In genomic region chr3:195955416-195955841, GRCh38 we compare ENCODE assay signal across 8 cellular contexts. TPM values are rescaled to one million over a fixed set of nuclear protein-coding genes. Genes with fewer than 3 reads are reported as not detected.
DNase-seq lines count a peak whose midpoint lies in the region; ATAC-seq and TF ChIP-seq lines count a peak whose summit lies in the region.
"Not testable (repeated sequence)": the region's sequence is repeated elsewhere in the genome, so short reads cannot be mapped to it uniquely, and the experiment has no call there.

No MANE protein-coding gene starts in this region.

- H3K4me3 Mint-ChIP-seq in progenitor cell of endocrine pancreas (ENCODE audit: low read depth) = peak overlapping the region; percentile 69

- H3K27ac ChIP-seq in A673 (ENCODE audit: low read depth, low read length, poor library complexity, severe bottlenecking); HUES48 (ENCODE audit: low read depth, low read length); left lung: not testable (repeated sequence)

- H3K4me3 ChIP-seq in A673 (ENCODE audit: low read depth, low read length, poor library complexity, severe bottlenecking) = peak overlapping the region; percentile 23
- peak overlapping the region; percentile 51; the same call in 1 of the 2 replicates for H3K4me3 ChIP-seq in HUES48 (ENCODE audit: low read depth, low read length)
- H3K4me3 ChIP-seq in epithelial cell of esophagus (ENCODE audit: low read length) = peak overlapping the region; percentile 33
- not testable (repeated sequence) for H3K4me3 ChIP-seq in left lung

- not testable (repeated sequence) for H3K9me3 ChIP-seq in A673 (ENCODE audit: low read depth, low read length, poor library complexity, severe bottlenecking); HUES48 (ENCODE audit: control insufficient read depth, insufficient read depth, low read length); left lung

- not testable (repeated sequence) for H3K36me3 ChIP-seq in A673 (ENCODE audit: insufficient read depth, low read length, poor library complexity, severe bottlenecking)
- H3K36me3 ChIP-seq in HUES48 (ENCODE audit: control insufficient read depth, insufficient read depth, low read length) (peaks cover 11% of the 10 kb centered on the region; the same call in 1 of the 2 replicates), left lung (peaks cover 0 to 14% of the 10 kb centered on the region in 2 donors)

- TF ChIP-seq CTCF in A673 (conservative IDR thresholded peaks at IDR 0.05; ENCODE audit: low read depth, low read length); epithelial cell of esophagus (IDR thresholded peaks at IDR 0.05; ENCODE audit: insufficient read depth, low read depth, low read length, missing control alignments); left lung (IDR thresholded peaks at IDR 0.05); progenitor cell of endocrine pancreas (IDR thresholded peaks at IDR 0.05; ENCODE audit: unreplicated experiment): not testable (repeated sequence)

- H3K4me1 Mint-ChIP-seq in progenitor cell of endocrine pancreas (ENCODE audit: low read depth) = not testable (repeated sequence)

- ATAC-seq in left lung = peak; percentile 2

- BruUV-seq in A673 (replicated peaks; lab: Mats Ljungman, UMichigan) = not testable (repeated sequence)

- H3K36me3 Mint-ChIP-seq in progenitor cell of endocrine pancreas (ENCODE audit: insufficient read depth) = not testable (repeated sequence)

- not testable (repeated sequence) for H3K27me3 ChIP-seq in A673 (replicated peaks; ENCODE audit: insufficient read depth, low read depth, low read length, poor library complexity); HUES48 (ENCODE audit: control insufficient read depth, insufficient read depth, low read length); left lung

- H3K27ac Mint-ChIP-seq in progenitor cell of endocrine pancreas = peak overlapping the region; percentile 79

- not testable (repeated sequence) for H3K9ac ChIP-seq in HUES48 (ENCODE audit: low read depth, low read length)

- CTCF ChIA-PET in A673 (lab: Charles Lee) = interaction anchor here (0.6 kb wide), 1 partner anchor 41 kb away, joined by 3 read pairs; no protein-coding TSS in a partner anchor

- H3K27me3 Mint-ChIP-seq in progenitor cell of endocrine pancreas = not testable (repeated sequence)

- POLR2A ChIA-PET in A673 (lab: Charles Lee; ENCODE audit: low non-redundant PET) = not testable (repeated sequence)

- intact Hi-C loops in A673 (cut with micrococcal nuclease; ENCODE audit: unreplicated experiment); left lung (cut with DNase I): not testable (repeated sequence)

- H3K4me1 ChIP-seq in A673 (ENCODE audit: insufficient read depth, low read length, poor library complexity, severe bottlenecking); HUES48 (ENCODE audit: control insufficient read depth, insufficient read depth, low read length); left lung: not testable (repeated sequence)

- H3K9me3 Mint-ChIP-seq in progenitor cell of endocrine pancreas (ENCODE audit: low read depth) = not testable (repeated sequence)

- not testable (repeated sequence) for DNase-seq in A673 (ENCODE audit: low spot score); epithelial cell of esophagus (ENCODE audit: low read depth); left lung; progenitor cell of endocrine pancreas (ENCODE audit: low spot score, unreplicated experiment)
- peak; percentile 62 to 70 for DNase-seq in activated CD4-positive, alpha-beta T cell treated with anti-CD3 and anti-CD28 coated beads, Interleukin-2, amount 50 U/mL, for 4 hours
- peak; percentile 79 for DNase-seq in activated naive CD4-positive, alpha-beta T cell treated with Interleukin-2 at 50 U/mL for 16 hours
- DNase-seq in stimulated activated CD8-positive, alpha-beta memory T cell treated with anti-CD3 and anti-CD28 coated beads, Interleukin-15, amount 100 ng/mL, for 4 hours (ENCODE audit: low read depth in 2 of 2) = peak; percentile 32 to 53

RNA-seq across cellular contexts. Expression of gene TNK2, which starts 47.1 kb away (rescaled TPM):
- total RNA-seq in A673 (2021) (18.2 and 24.4 TPM in 2 replicates), left lung (10 to 100 TPM; 51.9 to 58.7 TPM), progenitor cell of endocrine pancreas (57.3 and 73.6 TPM in 2 replicates)
